In the genomic region with DNA sequence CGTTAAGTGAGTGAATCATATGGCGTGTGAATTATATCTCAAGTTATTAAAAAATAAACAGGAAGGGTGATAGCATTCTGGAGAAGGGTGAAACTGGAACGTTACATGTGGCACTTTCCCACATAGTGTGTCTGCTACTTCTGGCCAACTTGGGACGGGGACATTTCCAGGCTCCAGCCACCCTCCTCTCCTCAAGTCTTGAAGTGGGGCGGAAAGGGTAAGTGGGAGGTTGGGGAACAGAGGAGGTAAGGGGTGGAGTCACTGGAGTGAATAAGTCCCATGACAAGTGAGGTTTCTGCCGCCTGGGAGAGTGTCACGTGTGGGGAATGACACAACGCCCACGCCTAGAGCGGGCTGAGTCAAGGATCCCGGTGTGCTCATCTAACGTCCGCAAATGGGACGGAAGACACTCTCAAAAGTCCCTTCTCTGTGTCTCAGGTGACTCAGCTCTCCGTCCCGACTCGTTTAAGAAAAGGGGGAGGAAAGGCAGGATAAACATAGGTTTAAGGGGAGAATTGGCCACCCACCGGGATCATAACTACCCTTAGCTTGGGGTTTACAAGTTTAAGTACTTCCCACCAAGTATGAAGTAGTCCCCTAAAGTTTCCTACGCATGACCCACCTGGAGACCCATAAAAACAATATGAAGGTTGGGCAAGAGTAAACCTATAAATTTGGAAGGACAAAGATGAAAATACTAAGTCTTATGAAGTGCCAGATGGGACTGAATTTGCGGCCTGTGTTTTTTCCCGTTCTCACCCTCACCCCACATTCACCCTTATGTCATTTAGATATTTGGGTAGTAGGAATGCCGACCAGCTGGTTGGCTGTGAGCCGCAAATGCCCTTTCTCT, we compare ENCODE assay signal across 8 cellular contexts. TPM values are rescaled to one million over a fixed set of nuclear protein-coding genes. Genes with fewer than 3 reads are reported as not detected.
DNase-seq lines count a peak whose midpoint lies in the region; ATAC-seq and TF ChIP-seq lines count a peak whose summit lies in the region.

No MANE protein-coding gene starts in this region.

- CTCF ChIA-PET in HEK293T (lab: Yijun Ruan, JAX): interaction anchor here (1.1 kb wide), 1 partner anchor 65 kb away, joined by 3 read pairs; no protein-coding TSS in a partner anchor

- peak; percentile 65 for ATAC-seq in left lobe of liver
- no peak for ATAC-seq in GM21526 (IDR thresholded peaks at IDR 0.05; ENCODE audit: low FRiP score, unreplicated experiment)

- POLR2A ChIA-PET in HEK293T (lab: Yijun Ruan, JAX): interaction anchor here (0.6 to 4.2 kb wide), 12 partner anchors 10 to 117 kb away, joined by 3 to 60 read pairs (median 4); partner anchors contain the start of genes NME1 and NME2

- DNase-seq in DMS53 treated with DMSO at 0.1 percent for 48 hours (lab: John Stamatoyannopoulos, UW; ENCODE audit: unreplicated experiment): peak; percentile 92
- peak; percentile 69 for DNase-seq in HEK293T (ENCODE audit: extremely low spot score)
- peak; percentile 76 for DNase-seq in NCI-H510A (lab: John Stamatoyannopoulos, UW)
- peak; percentile 66 for DNase-seq in activated CD4-positive, alpha-beta T cell treated with anti-CD3 and anti-CD28 coated beads, Interleukin-2, amount 50 U/mL, for 1 hour
- DNase-seq in dedifferentiated amniotic fluid mesenchymal stem cell (ENCODE audit: extremely low spot score): peak; percentile 89
- DNase-seq in left lobe of liver (ENCODE audit: low spot score): peak; percentile 93
- peak; percentile 78 to 84 for DNase-seq in stimulated activated CD4-positive, alpha-beta T cell treated with anti-CD3 and anti-CD28 coated beads, Interleukin-1b, Interleukin-23, amount 100 ng/mL, for 4 hours (ENCODE audit: low read depth in 2 of 2)

TF ChIP-seq in HEK293T, 16 proteins besides CTCF, POLR2A, EP300 and RAD21:
- TF ChIP-seq FOXM1 (IDR thresholded peaks at IDR 0.05; ENCODE audit: borderline replicate concordance) (no peak), CTBP1 (IDR thresholded peaks at IDR 0.05; ENCODE audit: borderline replicate concordance) (no peak), ELF4 (IDR thresholded peaks at IDR 0.05) (no peak), L3MBTL2 (conservative IDR thresholded peaks at IDR 0.05) (peak; percentile 66), SUZ12 (IDR thresholded peaks at IDR 0.05) (no peak), LEF1 (IDR thresholded peaks at IDR 0.05; ENCODE audit: borderline replicate concordance) (no peak), PKNOX1 (IDR thresholded peaks at IDR 0.05) (peak; percentile 57; the same call in 1 of the 2 replicates)
TF ChIP-seq in HEK293T: peak in this region for 2.

RNA-seq across cellular contexts. Expression of gene SPAG9, which starts 1.2 kb away (rescaled TPM):
- 36.5 TPM for total RNA-seq in left lobe of liver

RNA-seq across cellular contexts. Expression of gene NME1, which starts 31.5 kb away (rescaled TPM):
- 51.9 TPM for total RNA-seq in left lobe of liver

RNA-seq across cellular contexts. Expression of gene NME2, which starts 44.4 kb away (rescaled TPM):
- 178 TPM for total RNA-seq in left lobe of liver
